In genomic region chr18:55893948-55894347, GRCh38 we compare ENCODE assay signal across 33 cellular contexts.
DNase-seq lines count a peak whose midpoint lies in the region; ATAC-seq and TF ChIP-seq lines count a peak whose summit lies in the region.
"Had no signal": no experiment of that assay in that cellular context is flagged by ENCODE, and none has a peak within 500 bp of the region (broad histone marks: within the 10 kb centered on the region; RNA-seq: fewer than 3 reads in every experiment).

No MANE protein-coding gene starts in this region.

- no peaks in the 10 kb centered on the region for H3K27me3 ChIP-seq in CD8-positive, alpha-beta memory T cell (ENCODE audit: insufficient read depth, low read length, poor library complexity, severe bottlenecking)
- H3K27me3 ChIP-seq in HUES6 (ENCODE audit: control insufficient read depth, insufficient read depth, low read length): no peaks in the 10 kb centered on the region
- no peaks in the 10 kb centered on the region for H3K27me3 ChIP-seq in RWPE2 (ENCODE audit: insufficient read depth, poor library complexity, severe bottlenecking)
- H3K27me3 ChIP-seq in iPS-18a (ENCODE audit: control insufficient read depth, insufficient read depth, low read length): no peaks in the 10 kb centered on the region
- H3K27me3 ChIP-seq in H7 (ENCODE audit: control insufficient read depth, insufficient read depth, low read length): no peaks in the 10 kb centered on the region
- H3K27me3 ChIP-seq: BE2C, brain microvascular endothelial cell, ovary, SJSA1 had no signal

- TF ChIP-seq CTCF in RWPE2 (IDR thresholded peaks at IDR 0.05; ENCODE audit: poor library complexity, severe bottlenecking): no peak

- POLR2A ChIA-PET in CD8-positive, alpha-beta memory T cell (lab: Charles Lee): no interaction called here
- POLR2A ChIA-PET in T-cell (lab: Charles Lee): no interaction called here

- H3K36me3 ChIP-seq in CD8-positive, alpha-beta memory T cell (ENCODE audit: insufficient read depth, low read length): no peaks in the 10 kb centered on the region
- H3K36me3 ChIP-seq in HUES6 (ENCODE audit: control insufficient read depth, insufficient read depth, low read length): no peaks in the 10 kb centered on the region
- no peaks in the 10 kb centered on the region for H3K36me3 ChIP-seq in RWPE2 (ENCODE audit: low read depth)
- no peaks in the 10 kb centered on the region for H3K36me3 ChIP-seq in iPS-18a (ENCODE audit: control insufficient read depth, low read depth, low read length)
- no peaks in the 10 kb centered on the region for H3K36me3 ChIP-seq in H7 (replicated peaks; ENCODE audit: control insufficient read depth, insufficient read depth, low read length)
- H3K36me3 ChIP-seq: BE2C, brain microvascular endothelial cell, lower lobe of right lung, ovary, SJSA1 had no signal

- H3K9me3 Mint-ChIP-seq in CD8-positive, alpha-beta memory T cell: peaks cover 3 to 8% (median 5%) of the 10 kb centered on the region in 5 donors
- H3K9me3 Mint-ChIP-seq in T-cell: no peaks in the 10 kb centered on the region
- H3K9me3 Mint-ChIP-seq: CD8-positive, alpha-beta T cell; natural killer cell treated with Interleukin-12 subunit alpha and Interleukin-12 subunit beta and Interleukin-15 and Interleukin-18, amount 100 ng/mL, for 72 hours; stimulated activated memory B cell treated with anti-CD40 and anti-IgM and Interleukin-4, amounts not matched to agents 10 μg/mL and 1 μg/mL and 100 μg/mL, for 72 hours; type B pancreatic cell had no signal

- H3K4me3 Mint-ChIP-seq in CD8-positive, alpha-beta memory T cell: no peak overlapping the region
- H3K4me3 Mint-ChIP-seq in T-cell: no peak overlapping the region
- H3K4me3 Mint-ChIP-seq: CD8-positive, alpha-beta T cell; natural killer cell treated with Interleukin-12 subunit alpha and Interleukin-12 subunit beta and Interleukin-15 and Interleukin-18, amount 100 ng/mL, for 72 hours; stimulated activated memory B cell treated with anti-CD40 and anti-IgM and Interleukin-4, amounts not matched to agents 10 μg/mL and 1 μg/mL and 100 μg/mL, for 72 hours had no signal

- no peaks in the 10 kb centered on the region for H3K36me3 Mint-ChIP-seq in CD8-positive, alpha-beta memory T cell
- H3K36me3 Mint-ChIP-seq in T-cell: no peaks in the 10 kb centered on the region
- H3K36me3 Mint-ChIP-seq: CD8-positive, alpha-beta T cell; natural killer cell treated with Interleukin-12 subunit alpha and Interleukin-12 subunit beta and Interleukin-15 and Interleukin-18, amount 100 ng/mL, for 72 hours; stimulated activated memory B cell treated with anti-CD40 and anti-IgM and Interleukin-4, amounts not matched to agents 10 μg/mL and 1 μg/mL and 100 μg/mL, for 72 hours; type B pancreatic cell had no signal

- H3K9ac ChIP-seq in HUES6 (ENCODE audit: low read length) (peak overlapping the region; percentile 72), iPS-18a (ENCODE audit: low read length) (no peak overlapping the region)
- H3K9ac ChIP-seq: GM23248 had no signal

- ATAC-seq in RWPE2 (ENCODE audit: low read depth): no peak
- ATAC-seq in T-cell (replicated peaks in 1 of 4): no peak
- ATAC-seq: activated naive CD4-positive, alpha-beta T cell treated with anti-CD3 and anti-CD28 coated beads, Interleukin-2, amount 50 U/mL, for 72 hours; CD8-positive, alpha-beta T cell; lower lobe of right lung; mucosa of descending colon; natural killer cell treated with Interleukin-12 subunit alpha and Interleukin-12 subunit beta and Interleukin-15 and Interleukin-18, amount 100 ng/mL, for 72 hours; stimulated activated memory B cell treated with anti-CD40 and anti-IgM and Interleukin-4, amounts not matched to agents 10 μg/mL and 1 μg/mL and 100 μg/mL, for 72 hours had no signal

- no peaks in the 10 kb centered on the region for H3K4me1 ChIP-seq in CD8-positive, alpha-beta memory T cell (ENCODE audit: insufficient read depth, low read length)
- H3K4me1 ChIP-seq in HUES6 (ENCODE audit: control insufficient read depth, insufficient read depth, low read length) (peaks cover 9% of the 10 kb centered on the region), RWPE2 (ENCODE audit: insufficient read depth, poor library complexity, severe bottlenecking) (peaks cover 10% of the 10 kb centered on the region), iPS-18a (ENCODE audit: control insufficient read depth, low read depth, low read length) (peaks cover 15% of the 10 kb centered on the region)
- H3K4me1 ChIP-seq: BE2C, lower lobe of right lung, SJSA1 had no signal

- no peak for DNase-seq in CD8-positive, alpha-beta memory T cell
- DNase-seq in RWPE2 (ENCODE audit: low spot score) (no peak), H7 (no peak), T-cell (no peak), dedifferentiated amniotic fluid mesenchymal stem cell (ENCODE audit: extremely low spot score) (no peak), mucosa of gallbladder (ENCODE audit: low spot score) (no peak)
- DNase-seq: ACHN; activated CD4-positive, alpha-beta T cell treated with anti-CD3 and anti-CD28 coated beads, Interleukin-2, amount 50 U/mL, for 1 hour; activated effector memory CD4-positive, alpha-beta T cell treated with Interleukin-2 at 50 U/mL for 16 hours; activated T-cell treated with anti-CD3 and anti-CD28 coated beads, Interleukin-2, amount 50 U/mL, for 1 hour; amygdala; BE2C; brain microvascular endothelial cell; CD8-positive, alpha-beta T cell; effector CD4-positive, alpha-beta T cell; erythroblast; GM23248; kidney glomerular epithelial cell; lower lobe of right lung; mucosa of descending colon; NCI-H1048; NCI-H187 treated with DMSO at 0.1 percent for 48 hours; NCI-H774; ovary; retina; T1000 had no signal

- no peaks in the 10 kb centered on the region for H3K27me3 Mint-ChIP-seq in CD8-positive, alpha-beta memory T cell
- H3K27me3 Mint-ChIP-seq in T-cell: no peaks in the 10 kb centered on the region
- H3K27me3 Mint-ChIP-seq: natural killer cell treated with Interleukin-12 subunit alpha and Interleukin-12 subunit beta and Interleukin-15 and Interleukin-18, amount 100 ng/mL, for 72 hours; stimulated activated memory B cell treated with anti-CD40 and anti-IgM and Interleukin-4, amounts not matched to agents 10 μg/mL and 1 μg/mL and 100 μg/mL, for 72 hours; type B pancreatic cell had no signal

- H3K4me1 Mint-ChIP-seq in CD8-positive, alpha-beta memory T cell: no peaks in the 10 kb centered on the region
- no peaks in the 10 kb centered on the region for H3K4me1 Mint-ChIP-seq in T-cell
- H3K4me1 Mint-ChIP-seq: stimulated activated memory B cell treated with anti-CD40 and anti-IgM and Interleukin-4, amounts not matched to agents 10 μg/mL and 1 μg/mL and 100 μg/mL, for 72 hours had no signal

- H3K27ac ChIP-seq in CD8-positive, alpha-beta memory T cell (ENCODE audit: low read depth, low read length): peak overlapping the region; percentile 18
- H3K27ac ChIP-seq in HUES6 (ENCODE audit: low read depth, low read length): 0 out of 2 replicates have a peak overlapping the region, but pooled peaks have one; percentile 12
- peak overlapping the region; percentile 75 for H3K27ac ChIP-seq in RWPE2 (ENCODE audit: poor library complexity, severe bottlenecking)
- H3K27ac ChIP-seq in iPS-18a (ENCODE audit: low read length): no peak overlapping the region
- H3K27ac ChIP-seq: brain microvascular endothelial cell, GM23248, lower lobe of right lung, ovary, SJSA1 had no signal

- no peak overlapping the region for H3K4me3 ChIP-seq in CD8-positive, alpha-beta memory T cell (ENCODE audit: low read length)
- H3K4me3 ChIP-seq in HUES6 (ENCODE audit: low read depth, low read length): peak overlapping the region; percentile 64
- peak overlapping the region; percentile 43 for H3K4me3 ChIP-seq in RWPE2 (ENCODE audit: severe bottlenecking)
- H3K4me3 ChIP-seq in iPS-18a (ENCODE audit: low read length): peak overlapping the region; percentile 55
- no peak overlapping the region for H3K4me3 ChIP-seq in H7 (ENCODE audit: insufficient read depth, low read depth, low read length)
- H3K4me3 ChIP-seq: GM23248, lower lobe of right lung, mucosa of descending colon, ovary, SJSA1 had no signal

- H3K9me3 ChIP-seq in CD8-positive, alpha-beta memory T cell (ENCODE audit: low read length): no peaks in the 10 kb centered on the region
- no peaks in the 10 kb centered on the region for H3K9me3 ChIP-seq in HUES6 (ENCODE audit: control insufficient read depth, insufficient read depth, low read depth, low read length)
- no peaks in the 10 kb centered on the region for H3K9me3 ChIP-seq in RWPE2 (ENCODE audit: severe bottlenecking)
- no peaks in the 10 kb centered on the region for H3K9me3 ChIP-seq in iPS-18a (ENCODE audit: control insufficient read depth, low read depth, low read length)
- H3K9me3 ChIP-seq: BE2C, lower lobe of right lung, ovary, SJSA1 had no signal

- CTCF ChIA-PET in CD8-positive, alpha-beta memory T cell (lab: Charles Lee): no interaction called here
- CTCF ChIA-PET in T-cell (lab: Charles Lee): no interaction called here

- H3K27ac Mint-ChIP-seq in CD8-positive, alpha-beta memory T cell: no peak overlapping the region
- no peak overlapping the region for H3K27ac Mint-ChIP-seq in T-cell
- H3K27ac Mint-ChIP-seq: activated naive CD4-positive, alpha-beta T cell treated with anti-CD3 and anti-CD28 coated beads, Interleukin-2, amount 50 U/mL, for 72 hours; CD8-positive, alpha-beta T cell; natural killer cell treated with Interleukin-12 subunit alpha and Interleukin-12 subunit beta and Interleukin-15 and Interleukin-18, amount 100 ng/mL, for 72 hours; stimulated activated memory B cell treated with anti-CD40 and anti-IgM and Interleukin-4, amounts not matched to agents 10 μg/mL and 1 μg/mL and 100 μg/mL, for 72 hours had no signal

Comparison
In these comparisons a context has a peak if more than half of its experiments do, and no peak if none do; other contexts are left out.
1. H3K4me3 ChIP-seq: peak in HUES6 (single experiment), RWPE2 (single experiment) and iPS-18a (single experiment); none in CD8-positive, alpha-beta memory T cell (single experiment) and H7 (single experiment).